In the genomic region with DNA sequence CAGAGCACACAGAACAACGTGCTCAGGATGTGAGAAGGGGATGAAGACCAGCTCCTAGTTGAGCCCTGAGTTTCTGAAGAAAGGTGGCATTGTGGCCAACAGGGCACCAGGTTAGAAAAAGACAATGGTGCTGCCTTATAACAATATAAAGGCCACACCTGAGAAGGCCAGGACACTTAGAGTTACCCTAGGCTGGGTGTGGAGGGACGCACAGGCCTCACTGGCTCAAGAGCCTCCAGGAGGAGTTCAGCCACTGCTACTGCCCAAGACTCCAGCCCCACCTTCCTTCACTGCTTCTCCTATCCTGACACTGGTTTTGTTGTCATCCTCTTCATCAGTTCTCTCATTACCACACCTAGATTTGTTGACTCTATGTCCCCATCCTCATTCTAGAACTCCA, we compare ENCODE assay signal across 1 cellular context.
TF ChIP-seq lines count a peak whose summit lies in the region.

No MANE protein-coding gene starts in this region.

TF ChIP-seq in SK-N-SH, 30 proteins besides CTCF, POLR2A, EP300 and RAD21 (continued from another document):
- TF ChIP-seq, protein P1, sequence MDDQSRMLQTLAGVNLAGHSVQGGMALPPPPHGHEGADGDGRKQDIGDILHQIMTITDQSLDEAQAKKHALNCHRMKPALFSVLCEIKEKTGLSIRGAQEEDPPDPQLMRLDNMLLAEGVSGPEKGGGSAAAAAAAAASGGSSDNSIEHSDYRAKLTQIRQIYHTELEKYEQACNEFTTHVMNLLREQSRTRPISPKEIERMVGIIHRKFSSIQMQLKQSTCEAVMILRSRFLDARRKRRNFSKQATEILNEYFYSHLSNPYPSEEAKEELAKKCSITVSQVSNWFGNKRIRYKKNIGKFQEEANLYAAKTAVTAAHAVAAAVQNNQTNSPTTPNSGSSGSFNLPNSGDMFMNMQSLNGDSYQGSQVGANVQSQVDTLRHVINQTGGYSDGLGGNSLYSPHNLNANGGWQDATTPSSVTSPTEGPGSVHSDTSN (IDR thresholded peaks at IDR 0.05) = no peak
- no peak for TF ChIP-seq MXI1 (IDR thresholded peaks at IDR 0.05; ENCODE audit: low read depth, low read length)
- TF ChIP-seq TEAD4 (IDR thresholded peaks at IDR 0.05; ENCODE audit: borderline replicate concordance, insufficient read depth) = no peak
- TF ChIP-seq, protein P2, sequence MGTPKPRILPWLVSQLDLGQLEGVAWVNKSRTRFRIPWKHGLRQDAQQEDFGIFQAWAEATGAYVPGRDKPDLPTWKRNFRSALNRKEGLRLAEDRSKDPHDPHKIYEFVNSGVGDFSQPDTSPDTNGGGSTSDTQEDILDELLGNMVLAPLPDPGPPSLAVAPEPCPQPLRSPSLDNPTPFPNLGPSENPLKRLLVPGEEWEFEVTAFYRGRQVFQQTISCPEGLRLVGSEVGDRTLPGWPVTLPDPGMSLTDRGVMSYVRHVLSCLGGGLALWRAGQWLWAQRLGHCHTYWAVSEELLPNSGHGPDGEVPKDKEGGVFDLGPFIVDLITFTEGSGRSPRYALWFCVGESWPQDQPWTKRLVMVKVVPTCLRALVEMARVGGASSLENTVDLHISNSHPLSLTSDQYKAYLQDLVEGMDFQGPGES (IDR thresholded peaks at IDR 0.05; ENCODE audit: low read depth, low read length) = no peak
- TF ChIP-seq FOSL2 (IDR thresholded peaks at IDR 0.05; ENCODE audit: borderline replicate concordance, low read depth) = no peak
- TF ChIP-seq NRF1 (IDR thresholded peaks at IDR 0.05; ENCODE audit: low read depth, low read length) = no peak
- no peak for TF ChIP-seq NFIC (IDR thresholded peaks at IDR 0.05; ENCODE audit: borderline replicate concordance)
- TF ChIP-seq, protein P3, sequence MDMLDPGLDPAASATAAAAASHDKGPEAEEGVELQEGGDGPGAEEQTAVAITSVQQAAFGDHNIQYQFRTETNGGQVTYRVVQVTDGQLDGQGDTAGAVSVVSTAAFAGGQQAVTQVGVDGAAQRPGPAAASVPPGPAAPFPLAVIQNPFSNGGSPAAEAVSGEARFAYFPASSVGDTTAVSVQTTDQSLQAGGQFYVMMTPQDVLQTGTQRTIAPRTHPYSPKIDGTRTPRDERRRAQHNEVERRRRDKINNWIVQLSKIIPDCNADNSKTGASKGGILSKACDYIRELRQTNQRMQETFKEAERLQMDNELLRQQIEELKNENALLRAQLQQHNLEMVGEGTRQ (IDR thresholded peaks at IDR 0.05; ENCODE audit: borderline replicate concordance, low read depth, low read length) = no peak
- TF ChIP-seq SIN3A (IDR thresholded peaks at IDR 0.05; ENCODE audit: borderline replicate concordance, low read depth, low read length) = no peak
- no peak for TF ChIP-seq REST (IDR thresholded peaks at IDR 0.05; ENCODE audit: low read depth, low read length)
TF ChIP-seq in SK-N-SH: peak in this region for 0.
